In genomic region chr4:5143940-5144339, GRCh38 we compare ENCODE assay signal across 12 cellular contexts.
"Had no signal": no experiment of that assay in that cellular context is flagged by ENCODE, and none has a peak within 500 bp of the region (broad histone marks: within the 10 kb centered on the region; RNA-seq: fewer than 3 reads in every experiment).

No MANE protein-coding gene starts in this region.

- H3K36me3 Mint-ChIP-seq: stimulated activated effector memory CD8-positive, alpha-beta T cell treated with anti-CD3 and anti-CD28 coated beads, Interleukin-12 subunit alpha, Interleukin-12 subunit beta, amount 100 ng/mL, for 72 hours had no signal

- H3K4me3 Mint-ChIP-seq: activated CD4-positive, alpha-beta T cell treated with anti-CD3 and anti-CD28 coated beads, Interleukin-2, amount 10 ng/mL, durations not matched to agents 24 days and 14 days; neural crest cell; stimulated activated effector memory CD8-positive, alpha-beta T cell treated with anti-CD3 and anti-CD28 coated beads, Interleukin-12 subunit alpha, Interleukin-12 subunit beta, amount 100 ng/mL, for 72 hours had no signal

- ATAC-seq: foreskin keratinocyte; lower lobe of right lung; stimulated activated effector memory CD8-positive, alpha-beta T cell treated with anti-CD3 and anti-CD28 coated beads, Interleukin-12 subunit alpha, Interleukin-12 subunit beta, amount 100 ng/mL, for 72 hours had no signal

- H3K9me3 ChIP-seq: lower lobe of right lung, ovary, tibial artery had no signal

- H3K27ac Mint-ChIP-seq: activated CD4-positive, alpha-beta T cell treated with anti-CD3 and anti-CD28 coated beads, Interleukin-2, amount 10 ng/mL, durations not matched to agents 24 days and 14 days; stimulated activated effector memory CD8-positive, alpha-beta T cell treated with anti-CD3 and anti-CD28 coated beads, Interleukin-12 subunit alpha, Interleukin-12 subunit beta, amount 100 ng/mL, for 72 hours had no signal

- H3K4me3 ChIP-seq: lower lobe of right lung, ovary, SK-N-MC, tibial artery had no signal

- DNase-seq: activated CD4-positive, alpha-beta T cell treated with anti-CD3 and anti-CD28 coated beads, Interleukin-2, amount 10 ng/mL, durations not matched to agents 24 days and 14 days; activated CD4-positive, CD25-positive, alpha-beta regulatory T cell; activated naive CD4-positive, alpha-beta T cell treated with Interleukin-2 at 50 U/mL for 16 hours; aorta; foreskin keratinocyte; lower lobe of right lung; midbrain; ovary; tibial artery had no signal

- H3K27ac ChIP-seq: foreskin keratinocyte, lower lobe of right lung, ovary, SK-N-MC, tibial artery had no signal

- H3K27me3 Mint-ChIP-seq: activated CD4-positive, alpha-beta T cell treated with anti-CD3 and anti-CD28 coated beads, Interleukin-2, amount 10 ng/mL, durations not matched to agents 24 days and 14 days had no signal

- H3K4me1 ChIP-seq: foreskin keratinocyte, lower lobe of right lung, tibial artery had no signal

- H3K27me3 ChIP-seq: foreskin keratinocyte, ovary, tibial artery had no signal

- H3K4me1 Mint-ChIP-seq: activated CD4-positive, alpha-beta T cell treated with anti-CD3 and anti-CD28 coated beads, Interleukin-2, amount 10 ng/mL, durations not matched to agents 24 days and 14 days; neural crest cell; stimulated activated effector memory CD8-positive, alpha-beta T cell treated with anti-CD3 and anti-CD28 coated beads, Interleukin-12 subunit alpha, Interleukin-12 subunit beta, amount 100 ng/mL, for 72 hours had no signal

- H3K36me3 ChIP-seq: lower lobe of right lung, ovary, tibial artery had no signal

- H3K9me3 Mint-ChIP-seq: activated CD4-positive, alpha-beta T cell treated with anti-CD3 and anti-CD28 coated beads, Interleukin-2, amount 10 ng/mL, durations not matched to agents 24 days and 14 days; stimulated activated effector memory CD8-positive, alpha-beta T cell treated with anti-CD3 and anti-CD28 coated beads, Interleukin-12 subunit alpha, Interleukin-12 subunit beta, amount 100 ng/mL, for 72 hours had no signal
